ENCODE assay signal across 12 cellular contexts in the genomic region with DNA sequence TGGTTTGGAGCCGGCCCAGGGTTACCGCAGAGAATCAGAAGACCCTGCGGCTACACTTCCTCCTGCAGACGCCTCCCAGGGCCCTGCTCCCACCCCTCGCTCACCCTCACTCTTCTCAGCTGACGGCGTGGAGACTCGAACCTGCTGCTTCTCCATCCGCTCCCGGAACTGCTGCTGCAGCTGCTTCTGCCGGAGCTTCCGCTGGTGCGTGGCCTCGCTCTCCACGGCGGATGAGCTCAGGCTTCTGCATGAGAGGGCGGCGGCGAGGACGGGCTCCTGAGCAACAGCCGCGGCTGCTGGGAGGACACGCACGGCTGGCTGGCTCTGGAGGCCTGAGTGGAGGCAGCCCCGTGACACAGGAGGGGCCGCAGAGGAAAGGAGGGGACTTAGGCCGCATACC. TPM values are rescaled to one million over a fixed set of nuclear protein-coding genes. Genes with fewer than 3 reads are reported as not detected.
DNase-seq lines count a peak whose midpoint lies in the region; ATAC-seq and TF ChIP-seq lines count a peak whose summit lies in the region.
"Had no signal": no experiment of that assay in that cellular context is flagged by ENCODE, and none has a peak within 500 bp of the region (broad histone marks: within the 10 kb centered on the region; RNA-seq: fewer than 3 reads in every experiment).

No MANE protein-coding gene starts in this region.

- no peaks in the 10 kb centered on the region for H3K9me3 Mint-ChIP-seq in central memory CD8-positive, alpha-beta T cell
- H3K9me3 Mint-ChIP-seq: neural crest cell had no signal

- H3K4me3 Mint-ChIP-seq in central memory CD8-positive, alpha-beta T cell = no peak overlapping the region
- H3K4me3 Mint-ChIP-seq: neural crest cell had no signal

- peak overlapping the region in 1 of 8 donors; percentile 50 for H3K27ac ChIP-seq in spleen
- H3K27ac ChIP-seq in brain microvascular endothelial cell = no peak overlapping the region

- H3K36me3 ChIP-seq in H7 (replicated peaks; ENCODE audit: control insufficient read depth, insufficient read depth, low read length) (peaks cover 16% of the 10 kb centered on the region), spleen (peaks cover 0 to 100% (median 58%) of the 10 kb centered on the region in 6 donors), brain microvascular endothelial cell (replicated peaks) (peaks cover 47% of the 10 kb centered on the region)

- TF ChIP-seq POLR2A in spleen (IDR thresholded peaks at IDR 0.05) = no peak

- H3K4me3 ChIP-seq in H7 (ENCODE audit: insufficient read depth, low read depth, low read length) (no peak overlapping the region), spleen (peak overlapping the region in 1 of 8 donors; percentile 3), brain microvascular endothelial cell (ENCODE audit: low read depth, low read length) (no peak overlapping the region)

- TF ChIP-seq CTCF in spleen (IDR thresholded peaks at IDR 0.05 in 8 of 11, conservative IDR thresholded peaks at IDR 0.05 in 3 of 11) (no peak), brain microvascular endothelial cell (IDR thresholded peaks at IDR 0.05; ENCODE audit: low read depth, low read length, missing control alignments) (no peak)

- peak overlapping the region; percentile 61 for H3K27ac Mint-ChIP-seq in central memory CD8-positive, alpha-beta T cell (ENCODE audit: low read depth)

- no peaks in the 10 kb centered on the region for H3K27me3 ChIP-seq in H7 (ENCODE audit: control insufficient read depth, insufficient read depth, low read length)
- H3K27me3 ChIP-seq in spleen (replicated peaks in 1 of 7) = no peaks in the 10 kb centered on the region
- no peaks in the 10 kb centered on the region for H3K27me3 ChIP-seq in brain microvascular endothelial cell (replicated peaks)

- in situ Hi-C loops in brain microvascular endothelial cell (cut with HindIII; ENCODE audit: low pct_ligation_motif_present, low sequenced_read_pairs) = no loop called here

- H3K4me1 Mint-ChIP-seq in central memory CD8-positive, alpha-beta T cell = peaks cover 24% of the 10 kb centered on the region
- H3K4me1 Mint-ChIP-seq: neural crest cell had no signal

- intact Hi-C loops in spleen (cut with DNase I; ENCODE audit: low total_unique reads) = no loop called here

- 75 to 88% (median 78%) methylated on average over 26 to 27 of the region's 27 CpGs for WGBS in spleen, 5 donors

- no peaks in the 10 kb centered on the region for H3K9me3 ChIP-seq in spleen

- ATAC-seq in central memory CD8-positive, alpha-beta T cell (replicated peaks; ENCODE audit: extremely low read depth, poor library complexity, severe bottlenecking) = no peak
- ATAC-seq in GM18873 (IDR thresholded peaks at IDR 0.05; ENCODE audit: low FRiP score, unreplicated experiment) = no peak
- no peak for ATAC-seq in HG03139 (IDR thresholded peaks at IDR 0.05; ENCODE audit: unreplicated experiment)
- ATAC-seq: Panc1 had no signal

- H3K4me1 ChIP-seq in spleen = peaks cover 6 to 46% (median 26%) of the 10 kb centered on the region in 6 donors

- H3K36me3 Mint-ChIP-seq in central memory CD8-positive, alpha-beta T cell (ENCODE audit: insufficient read depth) = peaks cover 66% of the 10 kb centered on the region

- no peaks in the 10 kb centered on the region for H3K27me3 Mint-ChIP-seq in central memory CD8-positive, alpha-beta T cell

- peak; percentile 40 for DNase-seq in H7
- peak; percentile 16 for DNase-seq in activated CD4-positive, alpha-beta T cell treated with anti-CD3 and anti-CD28 coated beads for 48 hours
- DNase-seq in central memory CD8-positive, alpha-beta T cell (ENCODE audit: low spot score in 2 of 2) = no peak
- peak; percentile 85 for DNase-seq in spleen
- DNase-seq in brain microvascular endothelial cell = no peak
- DNase-seq: activated effector memory CD4-positive, alpha-beta T cell treated with Interleukin-2 at 50 U/mL for 16 hours; stimulated activated CD4-positive, alpha-beta T cell treated with anti-CD3 and anti-CD28 coated beads, Interleukin-12 subunit alpha, Interleukin-12 subunit beta, amount 100 ng/mL, for 4 hours; T1000 had no signal

RNA-seq across cellular contexts. Expression of a gene that starts 33.3 kb away (rescaled TPM):
- 8.4 and 16.6 TPM in 2 replicates for total RNA-seq in H7 (2014; rRNA removed; shearing (Covaris generic))
- 10 to 100 TPM in 6 of 7 donors, 1 to 10 TPM in 1; 9.1 to 19.5 (median 16.7) TPM for total RNA-seq in spleen
- polyA plus RNA-seq in spleen = 1 to 10 TPM; 4.6 to 8.2 (median 6.8) TPM

Comparison
In these comparisons a context has a peak if more than half of its experiments do, and no peak if none do; other contexts are left out.
1. DNase-seq: peak in H7 (single experiment), activated CD4-positive, alpha-beta T cell treated with anti-CD3 and anti-CD28 coated beads for 48 hours (single experiment) and spleen (single experiment); none in central memory CD8-positive, alpha-beta T cell (0 of 2) and brain microvascular endothelial cell (single experiment).